In the genomic region with DNA sequence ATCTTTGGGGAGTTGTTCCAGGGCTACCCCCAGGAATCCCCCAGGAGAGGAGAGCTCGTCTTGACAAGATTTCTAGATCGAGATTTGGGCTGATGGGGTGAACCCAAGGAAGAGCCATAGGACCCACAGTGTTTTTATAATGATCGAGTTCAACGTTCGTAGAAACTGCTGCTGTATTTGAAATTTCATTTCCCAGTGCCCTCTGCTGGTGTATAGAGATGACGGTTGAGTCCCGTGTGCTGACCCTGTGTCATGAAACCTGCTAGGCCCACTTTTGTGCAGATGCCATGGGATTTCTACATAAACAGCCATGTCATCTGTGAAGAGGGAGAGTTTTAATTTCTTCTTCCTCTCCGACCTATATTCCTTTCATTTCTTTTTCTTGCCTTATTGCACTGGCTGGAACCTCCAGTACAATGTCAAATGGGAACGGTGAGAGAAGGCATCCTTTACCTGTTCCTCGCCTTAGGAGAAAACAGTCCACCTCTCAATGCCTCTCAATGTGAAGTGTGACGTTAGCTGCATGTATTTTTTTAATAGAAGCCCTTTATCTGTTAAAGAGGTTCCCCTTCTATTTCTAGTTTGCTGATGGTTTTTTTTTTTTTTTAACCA, we compare ENCODE assay signal across 1 cellular context.
TF ChIP-seq lines count a peak whose summit lies in the region.

No MANE protein-coding gene starts in this region.

TF ChIP-seq in K562, 482 proteins besides CTCF, POLR2A, EP300 and RAD21:
- TF ChIP-seq ELK1 (CRISPR knock-in tag; IDR thresholded peaks at IDR 0.05) (no peak), CBX3 (IDR thresholded peaks at IDR 0.05; ENCODE audit: borderline replicate concordance in 1 of 2, low read length in 2 of 2) (peak in 1 of 2 experiments; percentile 75; a peak in 2 of 3 replicates), RBM25 (IDR thresholded peaks at IDR 0.05; ENCODE audit: low read depth, low read length, severe bottlenecking) (peak; percentile 13), MITF (IDR thresholded peaks at IDR 0.05) (no peak), ZNF668 (CRISPR knock-in tag; IDR thresholded peaks at IDR 0.05) (no peak)
TF ChIP-seq in K562: peak in this region for 2.
